Comparison of ENCODE assay signal across 25 cellular contexts in the genomic region with DNA sequence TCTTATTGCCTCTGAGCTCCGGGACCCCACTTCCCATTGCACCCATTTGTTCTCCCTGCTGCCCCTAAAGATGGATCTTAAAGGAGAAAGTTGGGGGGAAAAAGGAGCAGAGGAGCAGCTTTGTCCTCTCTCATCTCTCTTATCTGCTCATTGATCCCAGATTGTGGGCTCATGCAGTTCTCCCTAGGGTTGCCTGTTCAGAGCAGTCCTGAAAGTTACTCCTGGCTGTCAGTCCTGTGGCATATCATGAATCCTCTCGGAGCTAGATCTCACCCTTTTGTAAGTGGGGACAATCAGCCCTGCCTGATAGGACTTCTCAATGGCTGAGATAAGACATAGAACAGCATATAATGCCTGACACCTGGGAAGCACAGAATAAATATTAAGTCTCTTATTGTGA.
A peak's percentile ranks its signal among the peaks of the same experiment; 100 is the strongest.
DNase-seq lines count a peak whose midpoint lies in the region; ATAC-seq, FAIRE-seq and TF ChIP-seq lines count a peak whose summit lies in the region.
"Had no signal": no experiment of that assay in that cellular context is flagged by ENCODE, and none has a peak within 500 bp of the region (broad histone marks: within the 10 kb centered on the region; RNA-seq: fewer than 3 reads in every experiment).

No MANE protein-coding gene starts in this region.

- H3K27ac ChIP-seq in GM23248 (no peak overlapping the region), OCI-LY3 (ENCODE audit: low read length) (no peak overlapping the region), endothelial cell of umbilical vein (ENCODE audit: insufficient read depth, low read depth, low read length) (peak overlapping the region; percentile 90), osteoblast (ENCODE audit: low read depth, low read length) (no peak overlapping the region), prostate gland (no peak overlapping the region)
- H3K27ac ChIP-seq: C4-2B, RWPE1 had no signal

- BruUV-seq in endothelial cell of umbilical vein (replicated peaks; lab: Mats Ljungman, UMichigan), result no TSS peak

- H3K36me3 ChIP-seq in GM23248 (ENCODE audit: low read depth) (no peaks in the 10 kb centered on the region), OCI-LY3 (replicated peaks; ENCODE audit: low read depth, low read length) (no peaks in the 10 kb centered on the region), endothelial cell of umbilical vein (ENCODE audit: control insufficient read depth in 2 of 2, extremely low read depth in 1 of 2, insufficient read depth in 2 of 2, low read length in 2 of 2) (no peaks in the 10 kb centered on the region), osteoblast (ENCODE audit: insufficient read depth, low read length) (no peaks in the 10 kb centered on the region), prostate gland (no peaks in the 10 kb centered on the region)

- TF ChIP-seq CTCF in OCI-LY3 (IDR thresholded peaks at IDR 0.05; ENCODE audit: low read depth, low read length), result no peak
- no peak for TF ChIP-seq CTCF in endothelial cell of umbilical vein (IDR thresholded peaks at IDR 0.05; ENCODE audit: extremely low read depth in 1 of 2, insufficient read depth in 1 of 2, low read depth in 1 of 2, low read length in 2 of 2)
- no peak for TF ChIP-seq CTCF in osteoblast (IDR thresholded peaks at IDR 0.05; ENCODE audit: extremely low read depth, low read depth, low read length)
- TF ChIP-seq CTCF in prostate gland (IDR thresholded peaks at IDR 0.05), result no peak

- no peaks in the 10 kb centered on the region for H3K9me3 ChIP-seq in GM23248 (ENCODE audit: low read depth)
- no peaks in the 10 kb centered on the region for H3K9me3 ChIP-seq in OCI-LY3 (ENCODE audit: insufficient read depth, low read length)
- no peaks in the 10 kb centered on the region for H3K9me3 ChIP-seq in endothelial cell of umbilical vein (replicated peaks; ENCODE audit: control insufficient read depth, insufficient read depth, low read length)
- no peaks in the 10 kb centered on the region for H3K9me3 ChIP-seq in osteoblast (ENCODE audit: low read depth, low read length)
- H3K9me3 ChIP-seq in prostate gland, result no peaks in the 10 kb centered on the region
- H3K9me3 ChIP-seq: A549, Caco-2 had no signal

- H3K4me3 ChIP-seq in GM23248 (no peak overlapping the region), OCI-LY3 (ENCODE audit: low read length) (no peak overlapping the region), endothelial cell of umbilical vein (replicated peaks in 1 of 3; ENCODE audit: insufficient read depth in 1 of 3, low read depth in 1 of 3, low read length in 3 of 3) (no peak overlapping the region), osteoblast (ENCODE audit: insufficient read depth, low read length) (no peak overlapping the region), prostate gland (no peak overlapping the region)
- H3K4me3 ChIP-seq: A549, GM12878 had no signal

- 54 to 56% methylated on average over 2 of the region's 2 CpGs for WGBS in GM23248 (ENCODE audit: low coverage in 1 of 2, low lambda C conversion rate in 2 of 2, missing lambda C conversion rate in 2 of 2), 2 experiments
- WGBS in prostate gland, result 79% methylated on average over 2 of the region's 2 CpGs

- POLR2A ChIA-PET in endothelial cell of umbilical vein (lab: Charles Lee), result no interaction called here

- peaks cover 37% of the 10 kb centered on the region for H3F3A ChIP-seq in GM23248 (ENCODE audit: insufficient read depth)

- H3K79me2 ChIP-seq in GM23248 (ENCODE audit: insufficient read depth) (no peaks in the 10 kb centered on the region), OCI-LY3 (ENCODE audit: low read length) (no peaks in the 10 kb centered on the region), endothelial cell of umbilical vein (ENCODE audit: control insufficient read depth, insufficient read depth, low read length) (no peaks in the 10 kb centered on the region), osteoblast (ENCODE audit: insufficient read depth, low read length) (no peaks in the 10 kb centered on the region)

- H3K27me3 ChIP-seq in GM23248 (replicated peaks; ENCODE audit: insufficient read depth) (no peaks in the 10 kb centered on the region), OCI-LY3 (ENCODE audit: low read depth, low read length) (peaks cover 11% of the 10 kb centered on the region), endothelial cell of umbilical vein (ENCODE audit: control insufficient read depth in 2 of 2, insufficient read depth in 2 of 2, low read length in 2 of 2) (no peaks in the 10 kb centered on the region), osteoblast (ENCODE audit: insufficient read depth, low read length) (no peaks in the 10 kb centered on the region), prostate gland (replicated peaks; ENCODE audit: insufficient read depth) (no peaks in the 10 kb centered on the region)

- no peak for ATAC-seq in HG02938 (IDR thresholded peaks at IDR 0.05; ENCODE audit: unreplicated experiment)
- ATAC-seq: A549; CD8-positive, alpha-beta T cell; GM12878; T-cell had no signal

- TF ChIP-seq POLR2A in endothelial cell of umbilical vein (IDR thresholded peaks at IDR 0.05; ENCODE audit: low read depth, low read length), result no peak
- no peak for TF ChIP-seq POLR2A in prostate gland (IDR thresholded peaks at IDR 0.05)

- in situ Hi-C loops in GM23248 (cut with MboI), result no loop called here

- H2AFZ ChIP-seq in GM23248 (no peak overlapping the region), OCI-LY3 (ENCODE audit: low read depth, low read length) (no peak overlapping the region), endothelial cell of umbilical vein (ENCODE audit: low read depth, low read length) (no peak overlapping the region), osteoblast (ENCODE audit: low read length) (no peak overlapping the region)

- intact Hi-C loops in endothelial cell of umbilical vein (cut with micrococcal nuclease), result loop anchor here (5.0 kb wide), 2 partner anchors 429 to 781 kb away; no protein-coding TSS in a partner anchor
- intact Hi-C loops in prostate gland (cut with DNase I), result no loop called here

- peak overlapping the region; percentile 56 for H3K4me2 ChIP-seq in GM23248 (ENCODE audit: unreplicated experiment)
- H3K4me2 ChIP-seq in OCI-LY3 (ENCODE audit: low read length), result peak overlapping the region; percentile 15; the same call in 1 of the 2 replicates
- no peak overlapping the region for H3K4me2 ChIP-seq in endothelial cell of umbilical vein (ENCODE audit: insufficient read depth, low read length)
- peak overlapping the region; percentile 30 for H3K4me2 ChIP-seq in osteoblast (ENCODE audit: insufficient read depth, low read length)
- H3K4me2 ChIP-seq: A549 had no signal

- no peaks in the 10 kb centered on the region for H4K20me1 ChIP-seq in GM23248 (ENCODE audit: insufficient read depth)
- no peaks in the 10 kb centered on the region for H4K20me1 ChIP-seq in OCI-LY3 (ENCODE audit: insufficient read depth, low read length)
- no peaks in the 10 kb centered on the region for H4K20me1 ChIP-seq in endothelial cell of umbilical vein (replicated peaks; ENCODE audit: control insufficient read depth, extremely low read depth, insufficient read depth, low read length)
- no peaks in the 10 kb centered on the region for H4K20me1 ChIP-seq in osteoblast (ENCODE audit: insufficient read depth, low read length)

- H3K9ac ChIP-seq in GM23248 (no peak overlapping the region), OCI-LY3 (ENCODE audit: low read length) (no peak overlapping the region), endothelial cell of umbilical vein (replicated peaks; ENCODE audit: extremely low read depth, insufficient read depth, low read length) (peak overlapping the region; percentile 33)

- FAIRE-seq in endothelial cell of umbilical vein (lab: Jason Lieb, UNC), result no peak
- FAIRE-seq: A549, G401.6, GM12878, HTR-8/SVneo had no signal

- H3K9me2 ChIP-seq in GM23248 (ENCODE audit: insufficient read depth), result no peaks in the 10 kb centered on the region

- dilution Hi-C loops in endothelial cell of umbilical vein (cut with MboI; ENCODE audit: extremely low pct_ligation_motif_present, low sequenced_read_pairs), result no loop called here

- CTCF ChIA-PET in endothelial cell of umbilical vein (lab: Charles Lee), result interaction anchor here (1.7 kb wide), 1 partner anchor 9 kb away, joined by 6 read pairs; no protein-coding TSS in a partner anchor

- no peaks in the 10 kb centered on the region for H3K9me1 ChIP-seq in endothelial cell of umbilical vein (replicated peaks; ENCODE audit: control insufficient read depth, extremely low read depth, insufficient read depth, low read length)

- DNase-seq in GM23248, result no peak
- no peak for DNase-seq in endothelial cell of umbilical vein (ENCODE audit: low read depth, low spot score)
- no peak for DNase-seq in osteoblast (ENCODE audit: insufficient read length, low spot score, missing footprints)
- DNase-seq in prostate gland (ENCODE audit: low spot score), result no peak
- no peak for DNase-seq in NCI-H1417 treated with DMSO at 0.1 percent for 48 hours (lab: John Stamatoyannopoulos, UW)
- no peak for DNase-seq in GF-D8 (lab: John Stamatoyannopoulos, UW)
- DNase-seq: Caco-2; CD8-positive, alpha-beta T cell; KG1; MM.1S; NCI-H1417; NCI-H1694 treated with DMSO at 0.1 percent for 48 hours; NCI-H2081; NCI-H2227 treated with DMSO at 0.1 percent for 48 hours; NCI-H526 treated with DMSO at 0.1 percent for 48 hours; SHP77 treated with DMSO at 0.1 percent for 48 hours; T-cell had no signal

- H3K4me1 ChIP-seq in GM23248 (ENCODE audit: insufficient read depth) (peaks cover 51% of the 10 kb centered on the region), OCI-LY3 (ENCODE audit: low read length) (no peaks in the 10 kb centered on the region), endothelial cell of umbilical vein (ENCODE audit: control insufficient read depth, extremely low read depth, insufficient read depth, low read length) (peaks cover 42% of the 10 kb centered on the region), osteoblast (ENCODE audit: insufficient read depth, low read length) (peaks cover 28% of the 10 kb centered on the region), prostate gland (replicated peaks) (no peaks in the 10 kb centered on the region)
- H3K4me1 ChIP-seq: Caco-2 had no signal

TF ChIP-seq in endothelial cell of umbilical vein, 7 proteins besides CTCF, POLR2A, EP300 and RAD21:
- no peak for TF ChIP-seq MYC (IDR thresholded peaks at IDR 0.05; ENCODE audit: low read depth, low read length)
- no peak for TF ChIP-seq JUN (IDR thresholded peaks at IDR 0.05; ENCODE audit: borderline replicate concordance, insufficient read depth, insufficient read length, low read depth)
- no peak for TF ChIP-seq MAX (IDR thresholded peaks at IDR 0.05; ENCODE audit: insufficient read depth, insufficient read length)
- no peak for TF ChIP-seq GATA2 (IDR thresholded peaks at IDR 0.05; ENCODE audit: insufficient read depth, insufficient read length, low read depth, low read length)
- TF ChIP-seq FOS (IDR thresholded peaks at IDR 0.05; ENCODE audit: borderline replicate concordance, insufficient read depth, low read length), result no peak
- TF ChIP-seq POLR2AphosphoS5 (IDR thresholded peaks at IDR 0.05; ENCODE audit: insufficient read depth, low read depth, low read length), result no peak
- no peak for TF ChIP-seq EZH2 (IDR thresholded peaks at IDR 0.05; ENCODE audit: borderline replicate concordance, low read depth, low read length, severe bottlenecking)
